8 cellular contexts compared by ENCODE assay signal in the genomic region with DNA sequence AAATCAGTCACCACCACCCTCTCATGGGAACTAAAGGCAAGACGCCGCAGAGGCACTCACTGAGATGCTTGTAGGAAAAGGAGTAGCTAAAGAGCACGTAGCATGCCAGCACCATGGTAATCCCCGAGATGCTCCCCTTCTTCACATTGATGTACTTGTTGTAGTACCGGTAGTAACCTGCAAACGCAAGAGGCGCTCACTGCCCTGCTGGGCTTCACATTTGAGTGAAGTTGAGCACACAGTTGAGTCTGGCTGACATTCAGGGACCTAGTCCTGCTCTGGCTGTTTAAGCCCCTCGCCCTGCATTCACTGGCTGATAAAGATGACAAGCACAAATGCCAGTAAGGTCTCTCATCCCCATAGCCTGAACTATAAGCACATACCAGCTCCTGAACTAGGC. TPM values are rescaled to one million over a fixed set of nuclear protein-coding genes. Genes with fewer than 3 reads are reported as not detected.
DNase-seq lines count a peak whose midpoint lies in the region; ATAC-seq and TF ChIP-seq lines count a peak whose summit lies in the region.

No MANE protein-coding gene starts in this region.

- H3K9me3 Mint-ChIP-seq in activated CD4-positive, alpha-beta memory T cell treated with anti-CD3 and anti-CD28 coated beads, Interleukin-2, amount 10 ng/mL, durations not matched to agents 7 days and 5 days: no peaks in the 10 kb centered on the region

- no peak overlapping the region for H3K27ac ChIP-seq in DND-41 (ENCODE audit: low read length)
- H3K27ac ChIP-seq in stomach: no peak overlapping the region

- H3K4me1 Mint-ChIP-seq in activated CD4-positive, alpha-beta memory T cell treated with anti-CD3 and anti-CD28 coated beads, Interleukin-2, amount 10 ng/mL, durations not matched to agents 7 days and 5 days: peaks cover 21% of the 10 kb centered on the region

- H3K9ac ChIP-seq in DND-41 (ENCODE audit: low read depth, low read length): no peak overlapping the region

- H3K9me3 ChIP-seq in DND-41 (ENCODE audit: insufficient read depth, low read length, severe bottlenecking) (no peaks in the 10 kb centered on the region), stomach (no peaks in the 10 kb centered on the region)

- no peak overlapping the region for H2AFZ ChIP-seq in DND-41 (ENCODE audit: low read depth, low read length)

- peaks cover 79% of the 10 kb centered on the region for H4K20me1 ChIP-seq in DND-41 (ENCODE audit: insufficient read depth, low read length)

- H3K79me2 ChIP-seq in DND-41 (ENCODE audit: insufficient read depth, low read length): peaks cover 86% of the 10 kb centered on the region

- ATAC-seq in DND-41 (ENCODE audit: insufficient read depth, low read depth): peak; percentile 73
- ATAC-seq in GM18502 (IDR thresholded peaks at IDR 0.05; ENCODE audit: poor library complexity, unreplicated experiment): no peak

- 91 to 95% (median 93%) methylated on average over 8 of the region's 8 CpGs for WGBS in stomach, 5 donors

- peak; percentile 52 for DNase-seq in DND-41
- peak; percentile 47 for DNase-seq in Jurkat, Clone E6-1 (ENCODE audit: low read depth, low spot score)
- peak; percentile 47 for DNase-seq in activated CD4-positive, alpha-beta memory T cell treated with anti-CD3 and anti-CD28 coated beads, Interleukin-2, amount 10 ng/mL, durations not matched to agents 7 days and 5 days
- peak; percentile 25 for DNase-seq in left kidney (ENCODE audit: low read depth, low spot score)
- DNase-seq in NCI-H1436 treated with DMSO at 0.1 percent for 48 hours (lab: John Stamatoyannopoulos, UW): no peak
- no peak for DNase-seq in NCI-H446 treated with DMSO at 0.1 percent for 48 hours (lab: John Stamatoyannopoulos, UW)
- DNase-seq in stomach: no peak

- H3K4me3 ChIP-seq in DND-41 (ENCODE audit: low read depth in 1 of 2, low read length in 2 of 2) (no peak overlapping the region), stomach (no peak overlapping the region)
- no peak overlapping the region for H3K4me3 ChIP-seq in Jurkat, Clone E6-1 (ENCODE audit: low read length)

- H3K27me3 ChIP-seq in DND-41 (ENCODE audit: insufficient read depth, low read length, poor library complexity) (no peaks in the 10 kb centered on the region), stomach (no peaks in the 10 kb centered on the region)

- H3K4me1 ChIP-seq in DND-41 (ENCODE audit: insufficient read depth, low read length) (peaks cover 23% of the 10 kb centered on the region), stomach (peaks cover 8 to 50% (median 35%) of the 10 kb centered on the region in 4 donors)

- H3K27ac Mint-ChIP-seq in activated CD4-positive, alpha-beta memory T cell treated with anti-CD3 and anti-CD28 coated beads, Interleukin-2, amount 10 ng/mL, durations not matched to agents 7 days and 5 days: no peak overlapping the region

- no peaks in the 10 kb centered on the region for H3K27me3 Mint-ChIP-seq in activated CD4-positive, alpha-beta memory T cell treated with anti-CD3 and anti-CD28 coated beads, Interleukin-2, amount 10 ng/mL, durations not matched to agents 7 days and 5 days

- peaks cover 61% of the 10 kb centered on the region for H3K36me3 Mint-ChIP-seq in activated CD4-positive, alpha-beta memory T cell treated with anti-CD3 and anti-CD28 coated beads, Interleukin-2, amount 10 ng/mL, durations not matched to agents 7 days and 5 days (ENCODE audit: low read depth)

- no peak overlapping the region for H3K4me2 ChIP-seq in DND-41 (ENCODE audit: insufficient read depth, low read length)

- TF ChIP-seq POLR2A in stomach (IDR thresholded peaks at IDR 0.05): no peak

- POLR2A ChIA-PET in activated CD4-positive, alpha-beta memory T cell treated with anti-CD3 and anti-CD28 coated beads, Interleukin-2, amount 10 ng/mL, durations not matched to agents 7 days and 5 days (lab: Charles Lee): interaction anchor here (1.4 to 2.0 kb wide), 2 partner anchors 21 to 41 kb away, joined by 4 to 6 read pairs; no protein-coding TSS in a partner anchor

- intact Hi-C loops in stomach (cut with DNase I; ENCODE audit: low total_unique reads): no loop called here

- CTCF ChIA-PET in activated CD4-positive, alpha-beta memory T cell treated with anti-CD3 and anti-CD28 coated beads, Interleukin-2, amount 10 ng/mL, durations not matched to agents 7 days and 5 days (lab: Charles Lee): no interaction called here

- TF ChIP-seq EP300 in stomach (IDR thresholded peaks at IDR 0.05): no peak

- TF ChIP-seq CTCF in DND-41 (IDR thresholded peaks at IDR 0.05; ENCODE audit: borderline replicate concordance, extremely low read depth, low read length, poor library complexity, severe bottlenecking): peak; percentile 67
- TF ChIP-seq CTCF in stomach (IDR thresholded peaks at IDR 0.05): no peak

- peaks cover 94% of the 10 kb centered on the region for H3K36me3 ChIP-seq in DND-41 (ENCODE audit: insufficient read depth, low read length)
- H3K36me3 ChIP-seq in stomach: peaks cover 52 to 94% (median 82%) of the 10 kb centered on the region in 4 donors

- no peak overlapping the region for H3K4me3 Mint-ChIP-seq in activated CD4-positive, alpha-beta memory T cell treated with anti-CD3 and anti-CD28 coated beads, Interleukin-2, amount 10 ng/mL, durations not matched to agents 7 days and 5 days

RNA-seq across cellular contexts. Expression of a gene that starts 6.9 kb away (rescaled TPM):
- 1,100 TPM for polyA plus RNA-seq in Jurkat, Clone E6-1 (2012; ENCODE audit: insufficient read depth, insufficient read length)
- 100 to 1,000 TPM; 354 to 390 TPM for total RNA-seq in activated CD4-positive, alpha-beta memory T cell treated with anti-CD3 and anti-CD28 coated beads, Interleukin-2, amount 10 ng/mL, durations not matched to agents 7 days and 5 days
- total RNA-seq in stomach: 100 to 1,000 TPM in 4 of 5 donors, 1 to 10 TPM in 1; 1.2 to 441 (median 159) TPM
- polyA plus RNA-seq in stomach: 1,000 to 10,000 TPM; 1,153 to 1,530 (median 1,469) TPM

RNA-seq across cellular contexts. Expression of a gene that starts 13.6 kb away (rescaled TPM):
- polyA plus RNA-seq in Jurkat, Clone E6-1 (2012; ENCODE audit: insufficient read depth, insufficient read length): 33.2 TPM
- total RNA-seq in activated CD4-positive, alpha-beta memory T cell treated with anti-CD3 and anti-CD28 coated beads, Interleukin-2, amount 10 ng/mL, durations not matched to agents 7 days and 5 days: 10 to 100 TPM; 19.4 to 21.8 TPM
- total RNA-seq in stomach: 10 to 100 TPM; 14.6 to 55.6 (median 22.0) TPM
- polyA plus RNA-seq in stomach: 1 to 10 TPM; 6.6 to 9.8 (median 7.2) TPM

RNA-seq across cellular contexts. Expression of a gene that starts 20.3 kb away (rescaled TPM):
- polyA plus RNA-seq in Jurkat, Clone E6-1 (2012; ENCODE audit: insufficient read depth, insufficient read length): 72.9 TPM
- total RNA-seq in activated CD4-positive, alpha-beta memory T cell treated with anti-CD3 and anti-CD28 coated beads, Interleukin-2, amount 10 ng/mL, durations not matched to agents 7 days and 5 days: 10 to 100 TPM; 64.1 to 66.2 TPM
- 10 to 100 TPM in 4 of 5 donors, 1 to 10 TPM in 1; 4.5 to 43.8 (median 28.8) TPM for total RNA-seq in stomach
- 10 to 100 TPM; 24.9 to 31.3 (median 25.6) TPM for polyA plus RNA-seq in stomach

RNA-seq across cellular contexts. Expression of a gene that starts 20.5 kb away (rescaled TPM):
- 11.7 TPM for polyA plus RNA-seq in Jurkat, Clone E6-1 (2012; ENCODE audit: insufficient read depth, insufficient read length)
- total RNA-seq in activated CD4-positive, alpha-beta memory T cell treated with anti-CD3 and anti-CD28 coated beads, Interleukin-2, amount 10 ng/mL, durations not matched to agents 7 days and 5 days: 1 to 10 TPM; 6.6 to 7.5 TPM
- 1 to 10 TPM in 4 of 5 donors, under 1 TPM in 1; 0.87 to 3.5 (median 2.7) TPM for total RNA-seq in stomach
- polyA plus RNA-seq in stomach: 1 to 10 TPM; 1.8 to 3.1 (median 2.0) TPM

RNA-seq across cellular contexts. Expression of a gene that starts 41.0 kb away (rescaled TPM):
- polyA plus RNA-seq in Jurkat, Clone E6-1 (2012; ENCODE audit: insufficient read depth, insufficient read length): 15.6 TPM
- 10 to 100 TPM; 64.4 to 65.3 TPM for total RNA-seq in activated CD4-positive, alpha-beta memory T cell treated with anti-CD3 and anti-CD28 coated beads, Interleukin-2, amount 10 ng/mL, durations not matched to agents 7 days and 5 days
- 100 to 1,000 TPM in 1 of 5 donors, 10 to 100 TPM in 4; 16.9 to 177 (median 48.0) TPM for total RNA-seq in stomach
- polyA plus RNA-seq in stomach: 10 to 100 TPM; 15.7 to 16.7 (median 16.4) TPM

Comparison
In these comparisons a context has a peak if more than half of its experiments do, and no peak if none do; other contexts are left out.
1. DNase-seq: peak in DND-41 (single experiment), Jurkat, Clone E6-1 (single experiment), activated CD4-positive, alpha-beta memory T cell treated with anti-CD3 and anti-CD28 coated beads, Interleukin-2, amount 10 ng/mL, durations not matched to agents 7 days and 5 days (single experiment) and left kidney (single experiment); none in NCI-H1436 treated with DMSO at 0.1 percent for 48 hours (single experiment), NCI-H446 treated with DMSO at 0.1 percent for 48 hours (single experiment) and stomach (single experiment).